ENCODE assay signal across 22 cellular contexts in genomic region chr10:55550241-55550640, GRCh38.
DNase-seq lines count a peak whose midpoint lies in the region; ATAC-seq, FAIRE-seq and TF ChIP-seq lines count a peak whose summit lies in the region.
"Had no signal": no experiment of that assay in that cellular context is flagged by ENCODE, and none has a peak within 500 bp of the region (broad histone marks: within the 10 kb centered on the region; RNA-seq: fewer than 3 reads in every experiment).

No MANE protein-coding gene starts in this region.

- no peak for FAIRE-seq in astrocyte (lab: Jason Lieb, UNC)
- FAIRE-seq: islet of Langerhans had no signal

- no peak overlapping the region for H2AFZ ChIP-seq in astrocyte (ENCODE audit: low read depth, low read length)
- H2AFZ ChIP-seq in osteoblast (ENCODE audit: low read length), result no peak overlapping the region

- H3K4me2 ChIP-seq in astrocyte (ENCODE audit: low read length) (no peak overlapping the region), osteoblast (ENCODE audit: insufficient read depth, low read length) (no peak overlapping the region)
- H3K4me2 ChIP-seq: KMS-11 had no signal

- H3K9me3 Mint-ChIP-seq in astrocyte (ENCODE audit: unreplicated experiment), result no peaks in the 10 kb centered on the region
- no peaks in the 10 kb centered on the region for H3K9me3 Mint-ChIP-seq in stimulated activated memory B cell treated with anti-CD40 and anti-IgM and Interleukin-4, amounts not matched to agents 10 μg/mL and 1 μg/mL and 100 μg/mL, for 72 hours

- peaks cover 15% of the 10 kb centered on the region for H3K4me1 Mint-ChIP-seq in astrocyte (ENCODE audit: low read depth, unreplicated experiment)
- no peaks in the 10 kb centered on the region for H3K4me1 Mint-ChIP-seq in stimulated activated memory B cell treated with anti-CD40 and anti-IgM and Interleukin-4, amounts not matched to agents 10 μg/mL and 1 μg/mL and 100 μg/mL, for 72 hours
- H3K4me1 Mint-ChIP-seq: activated CD8-positive, alpha-beta memory T cell treated with anti-CD3 and anti-CD28 coated beads, Interleukin-2, amount 10 ng/mL, durations not matched to agents 7 days and 5 days had no signal

- DNase-seq in NB4 (ENCODE audit: low read depth), result peak; percentile 4
- peak; percentile 21 for DNase-seq in astrocyte (ENCODE audit: low read depth)
- DNase-seq in glomerular visceral epithelial cell (ENCODE audit: extremely low spot score), result peak; percentile 63
- no peak for DNase-seq in activated CD8-positive, alpha-beta memory T cell treated with anti-CD3 and anti-CD28 coated beads, Interleukin-2, amount 50 U/mL, for 4 hours
- DNase-seq in osteoblast (ENCODE audit: insufficient read length, low spot score, missing footprints), result no peak
- DNase-seq: ACHN; activated CD8-positive, alpha-beta memory T cell treated with anti-CD3 and anti-CD28 coated beads, Interleukin-2, amount 10 ng/mL, durations not matched to agents 7 days and 5 days; activated effector memory CD4-positive, alpha-beta T cell treated with Interleukin-2 at 50 U/mL for 16 hours; central memory CD4-positive, alpha-beta T cell; HCEC 1CT; NCI-H1105 treated with DMSO at 0.1 percent for 48 hours; NCI-H2171; NCI-H748 treated with DMSO at 0.1 percent for 48 hours; stimulated activated naive CD4-positive, alpha-beta T cell had no signal

- H3K27ac ChIP-seq in astrocyte (ENCODE audit: low read depth, low read length) (no peak overlapping the region), osteoblast (ENCODE audit: low read depth, low read length) (no peak overlapping the region)
- H3K27ac ChIP-seq: C4-2B, KMS-11 had no signal

- no peaks in the 10 kb centered on the region for H4K20me1 ChIP-seq in astrocyte (ENCODE audit: insufficient read depth, low read length)
- H4K20me1 ChIP-seq in osteoblast (ENCODE audit: insufficient read depth, low read length), result no peaks in the 10 kb centered on the region

- H3K79me2 ChIP-seq in astrocyte (ENCODE audit: insufficient read depth, low read length), result no peaks in the 10 kb centered on the region
- H3K79me2 ChIP-seq in osteoblast (ENCODE audit: insufficient read depth, low read length), result no peaks in the 10 kb centered on the region

- no peaks in the 10 kb centered on the region for H3K36me3 Mint-ChIP-seq in astrocyte (ENCODE audit: low read depth, unreplicated experiment)
- no peaks in the 10 kb centered on the region for H3K36me3 Mint-ChIP-seq in stimulated activated memory B cell treated with anti-CD40 and anti-IgM and Interleukin-4, amounts not matched to agents 10 μg/mL and 1 μg/mL and 100 μg/mL, for 72 hours
- H3K36me3 Mint-ChIP-seq: activated CD8-positive, alpha-beta memory T cell treated with anti-CD3 and anti-CD28 coated beads, Interleukin-2, amount 10 ng/mL, durations not matched to agents 7 days and 5 days had no signal

- H3K4me1 ChIP-seq in astrocyte (ENCODE audit: insufficient read depth, low read length) (no peaks in the 10 kb centered on the region), osteoblast (ENCODE audit: insufficient read depth, low read length) (no peaks in the 10 kb centered on the region)

- no peaks in the 10 kb centered on the region for H3K9me3 ChIP-seq in astrocyte (ENCODE audit: insufficient read depth, low read depth, low read length)
- peaks cover 2% of the 10 kb centered on the region for H3K9me3 ChIP-seq in osteoblast (ENCODE audit: low read depth, low read length)

- ATAC-seq in GM18868 (IDR thresholded peaks at IDR 0.05; ENCODE audit: unreplicated experiment), result peak; percentile 51
- ATAC-seq in HG03520 (IDR thresholded peaks at IDR 0.05; ENCODE audit: unreplicated experiment), result no peak
- no peak for ATAC-seq in stimulated activated memory B cell treated with anti-CD40 and anti-IgM and Interleukin-4, amounts not matched to agents 10 μg/mL and 1 μg/mL and 100 μg/mL, for 72 hours
- ATAC-seq: activated CD8-positive, alpha-beta memory T cell treated with anti-CD3 and anti-CD28 coated beads, Interleukin-2, amount 10 ng/mL, durations not matched to agents 7 days and 5 days; sciatic nerve had no signal

- TF ChIP-seq POLR2A in NB4 (IDR thresholded peaks at IDR 0.05; ENCODE audit: extremely low read depth, insufficient read length), result no peak

- H3K9ac ChIP-seq in astrocyte (ENCODE audit: low read length), result no peak overlapping the region
- H3K9ac ChIP-seq: KMS-11 had no signal

- TF ChIP-seq CTCF in NB4 (IDR thresholded peaks at IDR 0.05; ENCODE audit: low read depth, low read length) (no peak), astrocyte (IDR thresholded peaks at IDR 0.05; ENCODE audit: insufficient read depth, low read depth, low read length) (no peak), osteoblast (IDR thresholded peaks at IDR 0.05; ENCODE audit: extremely low read depth, low read depth, low read length) (no peak)

- H3K4me3 Mint-ChIP-seq in astrocyte (ENCODE audit: unreplicated experiment), result no peak overlapping the region
- H3K4me3 Mint-ChIP-seq in stimulated activated memory B cell treated with anti-CD40 and anti-IgM and Interleukin-4, amounts not matched to agents 10 μg/mL and 1 μg/mL and 100 μg/mL, for 72 hours, result no peak overlapping the region
- H3K4me3 Mint-ChIP-seq: activated CD8-positive, alpha-beta memory T cell treated with anti-CD3 and anti-CD28 coated beads, Interleukin-2, amount 10 ng/mL, durations not matched to agents 7 days and 5 days had no signal

- H3K4me3 ChIP-seq in NB4 (ENCODE audit: low read depth, low read length), result no peak overlapping the region
- H3K4me3 ChIP-seq in astrocyte (ENCODE audit: insufficient read depth, low read depth, low read length), result no peak overlapping the region
- no peak overlapping the region for H3K4me3 ChIP-seq in osteoblast (ENCODE audit: insufficient read depth, low read length)
- H3K4me3 ChIP-seq: lung had no signal

- no peak overlapping the region for H3K27ac Mint-ChIP-seq in astrocyte (ENCODE audit: unreplicated experiment)
- no peak overlapping the region for H3K27ac Mint-ChIP-seq in stimulated activated memory B cell treated with anti-CD40 and anti-IgM and Interleukin-4, amounts not matched to agents 10 μg/mL and 1 μg/mL and 100 μg/mL, for 72 hours
- H3K27ac Mint-ChIP-seq: activated CD8-positive, alpha-beta memory T cell treated with anti-CD3 and anti-CD28 coated beads, Interleukin-2, amount 10 ng/mL, durations not matched to agents 7 days and 5 days had no signal

- H3K36me3 ChIP-seq in astrocyte (ENCODE audit: insufficient read depth, low read length) (no peaks in the 10 kb centered on the region), osteoblast (ENCODE audit: insufficient read depth, low read length) (no peaks in the 10 kb centered on the region)

- no peaks in the 10 kb centered on the region for H3K27me3 Mint-ChIP-seq in astrocyte (ENCODE audit: low read depth, unreplicated experiment)
- no peaks in the 10 kb centered on the region for H3K27me3 Mint-ChIP-seq in stimulated activated memory B cell treated with anti-CD40 and anti-IgM and Interleukin-4, amounts not matched to agents 10 μg/mL and 1 μg/mL and 100 μg/mL, for 72 hours
- H3K27me3 Mint-ChIP-seq: activated CD8-positive, alpha-beta memory T cell treated with anti-CD3 and anti-CD28 coated beads, Interleukin-2, amount 10 ng/mL, durations not matched to agents 7 days and 5 days had no signal

- no peaks in the 10 kb centered on the region for H3K27me3 ChIP-seq in astrocyte (ENCODE audit: insufficient read depth, low read length)
- H3K27me3 ChIP-seq in osteoblast (ENCODE audit: insufficient read depth, low read length), result no peaks in the 10 kb centered on the region

Comparison
In these comparisons a context has a peak if more than half of its experiments do, and no peak if none do; other contexts are left out.
1. DNase-seq: peak in NB4 (single experiment), astrocyte (single experiment) and glomerular visceral epithelial cell (single experiment); none in activated CD8-positive, alpha-beta memory T cell treated with anti-CD3 and anti-CD28 coated beads, Interleukin-2, amount 50 U/mL, for 4 hours (single experiment) and osteoblast (single experiment).